8 cellular contexts compared by ENCODE assay signal in genomic region chr12:2783936-2784600, GRCh38. TPM values are rescaled to one million over a fixed set of nuclear protein-coding genes. Genes with fewer than 3 reads are reported as not detected.
DNase-seq lines count a peak whose midpoint lies in the region; ATAC-seq and TF ChIP-seq lines count a peak whose summit lies in the region.

No MANE protein-coding gene starts in this region.

- H3K27ac ChIP-seq in stomach = no peak overlapping the region

- H3K27ac Mint-ChIP-seq in activated CD8-positive, alpha-beta memory T cell treated with anti-CD3 and anti-CD28 coated beads, Interleukin-2, amount 10 ng/mL, durations not matched to agents 7 days and 5 days = no peak overlapping the region

- H3K27me3 Mint-ChIP-seq in activated CD8-positive, alpha-beta memory T cell treated with anti-CD3 and anti-CD28 coated beads, Interleukin-2, amount 10 ng/mL, durations not matched to agents 7 days and 5 days = peaks cover 32% of the 10 kb centered on the region

- no peaks in the 10 kb centered on the region for H3K36me3 Mint-ChIP-seq in activated CD8-positive, alpha-beta memory T cell treated with anti-CD3 and anti-CD28 coated beads, Interleukin-2, amount 10 ng/mL, durations not matched to agents 7 days and 5 days

- DNase-seq in AG10803 (ENCODE audit: low read depth) (peak; percentile 23), H4 (ENCODE audit: low spot score) (peak; percentile 58), NCI-H524 treated with DMSO at 0.1 percent for 48 hours (lab: John Stamatoyannopoulos, UW) (peak; percentile 8), epidermal melanocyte (ENCODE audit: insufficient read length, low spot score) (peak; percentile 63), mucosa of gallbladder (ENCODE audit: low spot score) (peak; percentile 53), stomach (peak; percentile 70)
- DNase-seq in activated CD8-positive, alpha-beta memory T cell treated with anti-CD3 and anti-CD28 coated beads, Interleukin-2, amount 10 ng/mL, durations not matched to agents 7 days and 5 days = peak; percentile 61

- no peaks in the 10 kb centered on the region for H3K36me3 ChIP-seq in stomach

- CTCF ChIA-PET in activated CD8-positive, alpha-beta memory T cell treated with anti-CD3 and anti-CD28 coated beads, Interleukin-2, amount 10 ng/mL, durations not matched to agents 7 days and 5 days (lab: Charles Lee) = interaction anchor here (0.7 to 6.3 kb wide), 17 partner anchors 8 to 201 kb away, joined by 3 to 68 read pairs (median 4); partner anchors contain the start of gene FKBP4

- intact Hi-C loops in stomach (cut with DNase I; ENCODE audit: low total_unique reads) = no loop called here

- TF ChIP-seq POLR2A in stomach (IDR thresholded peaks at IDR 0.05) = no peak

- TF ChIP-seq EP300 in stomach (IDR thresholded peaks at IDR 0.05) = no peak

- peaks cover 0 to 20% (median 0%) of the 10 kb centered on the region in 3 donors for H3K27me3 ChIP-seq in stomach

- peak overlapping the region; percentile 32; the same call in 1 of the 2 replicates for H3K4me3 ChIP-seq in AG10803 (ENCODE audit: low read length)
- peak overlapping the region; percentile 7 to 28 (median 24) for H3K4me3 ChIP-seq in stomach

- WGBS in stomach, 5 donors = 9 to 13% (median 10%) methylated on average over 25 of the region's 25 CpGs

- ATAC-seq in activated CD8-positive, alpha-beta memory T cell treated with anti-CD3 and anti-CD28 coated beads, Interleukin-2, amount 10 ng/mL, durations not matched to agents 7 days and 5 days = peak; percentile 92
- no peak for ATAC-seq in GM21737 (IDR thresholded peaks at IDR 0.05; ENCODE audit: unreplicated experiment)

- no peaks in the 10 kb centered on the region for H3K9me3 ChIP-seq in stomach

- H3K9me3 Mint-ChIP-seq in activated CD8-positive, alpha-beta memory T cell treated with anti-CD3 and anti-CD28 coated beads, Interleukin-2, amount 10 ng/mL, durations not matched to agents 7 days and 5 days (ENCODE audit: low read depth) = no peaks in the 10 kb centered on the region

- H3K4me3 Mint-ChIP-seq in activated CD8-positive, alpha-beta memory T cell treated with anti-CD3 and anti-CD28 coated beads, Interleukin-2, amount 10 ng/mL, durations not matched to agents 7 days and 5 days = peak overlapping the region; percentile 49

- peaks cover 7% of the 10 kb centered on the region for H3K4me1 Mint-ChIP-seq in activated CD8-positive, alpha-beta memory T cell treated with anti-CD3 and anti-CD28 coated beads, Interleukin-2, amount 10 ng/mL, durations not matched to agents 7 days and 5 days

- TF ChIP-seq CTCF in AG10803 (conservative IDR thresholded peaks at IDR 0.05; ENCODE audit: low read length) = peak; percentile 91
- peak in 5 of 7 experiments; percentile 80 to 85 (median 81) for TF ChIP-seq CTCF in stomach (IDR thresholded peaks at IDR 0.05)

- peaks cover 11 to 19% (median 15%) of the 10 kb centered on the region in 4 donors for H3K4me1 ChIP-seq in stomach

RNA-seq across cellular contexts. Expression of gene FKBP4, which starts 10.7 kb away (rescaled TPM):
- total RNA-seq in H4 (2014; rRNA removed; shearing (Covaris generic)) = 96.4 and 97.5 TPM in 2 replicates
- 100 to 1,000 TPM in 1 of 2 experiments, 10 to 100 TPM in 1; 78.2 to 109 TPM for total RNA-seq in activated CD8-positive, alpha-beta memory T cell treated with anti-CD3 and anti-CD28 coated beads, Interleukin-2, amount 10 ng/mL, durations not matched to agents 7 days and 5 days
- total RNA-seq in mucosa of gallbladder (140 TPM), stomach (10 to 100 TPM; 25.3 to 57.2 (median 39.4) TPM)
- 10 to 100 TPM; 46.9 to 51.4 (median 51.3) TPM for polyA plus RNA-seq in stomach

RNA-seq across cellular contexts. Expression of gene ITFG2, which starts 28.4 kb away (rescaled TPM):
- 6.8 and 9.5 TPM in 2 replicates for total RNA-seq in H4 (2014; rRNA removed; shearing (Covaris generic))
- 10 to 100 TPM; 28.8 to 34.9 TPM for total RNA-seq in activated CD8-positive, alpha-beta memory T cell treated with anti-CD3 and anti-CD28 coated beads, Interleukin-2, amount 10 ng/mL, durations not matched to agents 7 days and 5 days
- total RNA-seq in mucosa of gallbladder (43.4 TPM), stomach (100 to 1,000 TPM in 3 of 5 donors, 10 to 100 TPM in 2; 19.1 to 208 (median 157) TPM)
- 10 to 100 TPM; 14.9 to 27.8 (median 26.3) TPM for polyA plus RNA-seq in stomach

RNA-seq across cellular contexts. Expression of gene NRIP2, which starts 50.8 kb away (rescaled TPM):
- 0.04 TPM in 1 of 2 replicates, not detected in the other for total RNA-seq in H4 (2014; rRNA removed; shearing (Covaris generic))
- not detected for total RNA-seq in activated CD8-positive, alpha-beta memory T cell treated with anti-CD3 and anti-CD28 coated beads, Interleukin-2, amount 10 ng/mL, durations not matched to agents 7 days and 5 days
- total RNA-seq in mucosa of gallbladder (3.2 TPM), stomach (10 to 100 TPM in 1 of 5 donors, 1 to 10 TPM in 1, under 1 TPM in 1, not detected in 2; 0.92 to 24.3 (median 4.7) TPM)
- under 1 TPM; 0.31 to 0.87 (median 0.63) TPM for polyA plus RNA-seq in stomach

Comparison
In these comparisons a context has a peak if more than half of its experiments do, and no peak if none do; other contexts are left out.
1. DNase-seq: peak in every context shown above with its lines; median percentile 70 in stomach; 63 in epidermal melanocyte; 61 in activated CD8-positive, alpha-beta memory T cell treated with anti-CD3 and anti-CD28 coated beads, Interleukin-2, amount 10 ng/mL, durations not matched to agents 7 days and 5 days; 58 in H4; 53 in mucosa of gallbladder; 23 in AG10803; 8 in NCI-H524 treated with DMSO at 0.1 percent for 48 hours.